24 cellular contexts compared by ENCODE assay signal in genomic region chr7:31061185-31061584, GRCh38. TPM values are rescaled to one million over a fixed set of nuclear protein-coding genes. Genes with fewer than 3 reads are reported as not detected.
DNase-seq lines count a peak whose midpoint lies in the region; ATAC-seq and TF ChIP-seq lines count a peak whose summit lies in the region.
"Had no signal": no experiment of that assay in that cellular context is flagged by ENCODE, and none has a peak within 500 bp of the region (broad histone marks: within the 10 kb centered on the region; RNA-seq: fewer than 3 reads in every experiment).

No MANE protein-coding gene starts in this region.

- TF ChIP-seq CTCF in WTC11 (IDR thresholded peaks at IDR 0.05) (no peak), progenitor cell of endocrine pancreas (IDR thresholded peaks at IDR 0.05; ENCODE audit: unreplicated experiment) (peak; percentile 34)

- POLR2A ChIA-PET in WTC11 (lab: Charles Lee), result interaction anchor here (0.9 to 1.0 kb wide), 2 partner anchors 78 to 379 kb away, joined by 3 to 4 read pairs; partner anchors contain the start of gene CRHR2

- H3K27me3 Mint-ChIP-seq in WTC11 (ENCODE audit: low read depth) (no peaks in the 10 kb centered on the region), progenitor cell of endocrine pancreas (peaks cover 49% of the 10 kb centered on the region)

- DNase-seq in Right ventricle myocardium inferior (ENCODE audit: missing footprints) (peak; percentile 35), left ventricle myocardium superior (no peak), HuH-7 (ENCODE audit: low spot score) (peak; percentile 41), WTC11 (ENCODE audit: low spot score) (peak; percentile 36), progenitor cell of endocrine pancreas (ENCODE audit: low spot score, unreplicated experiment) (no peak), HuH-7.5 (ENCODE audit: low spot score) (no peak), SIG-M5 (lab: John Stamatoyannopoulos, UW) (no peak)
- DNase-seq: activated CD4-positive, alpha-beta T cell treated with anti-CD3 and anti-CD28 coated beads for 1 hour; activated naive CD8-positive, alpha-beta T cell treated with anti-CD3 and anti-CD28 coated beads for 36 hours; colonic mucosa; DMS153; HCEC 1CT; hypothalamus; kidney glomerular epithelial cell; mesenchymal stem cell; NCI-H146; SHP77 treated with DMSO at 0.1 percent for 48 hours; T-helper 2 cell had no signal

- intact Hi-C loops in Right ventricle myocardium inferior (cut with DNase I), result no loop called here
- intact Hi-C loops in left ventricle myocardium superior (cut with micrococcal nuclease), result no loop called here

- H3K9me3 Mint-ChIP-seq in WTC11, result no peaks in the 10 kb centered on the region
- no peaks in the 10 kb centered on the region for H3K9me3 Mint-ChIP-seq in progenitor cell of endocrine pancreas (ENCODE audit: low read depth)
- H3K9me3 Mint-ChIP-seq: activated naive CD8-positive, alpha-beta T cell treated with anti-CD3 and anti-CD28 coated beads for 36 hours; activated T-helper 1 cell treated with anti-CD3 and anti-CD28 coated beads, Interleukin-12 subunit alpha, Interleukin-12 subunit beta, Interleukin-2, Interleukin-4 antibody, amounts not matched to agents 30 ng/mL and 10 ng/mL and 1 ng/mL, durations not matched to agents 14 hours and 24 hours and 36 hours; nephron had no signal

- ATAC-seq in Right ventricle myocardium inferior (no peak), left ventricle myocardium superior (no peak), WTC11 (peak; percentile 35), GM19328 (IDR thresholded peaks at IDR 0.05; ENCODE audit: unreplicated experiment) (no peak)

- H3K4me3 Mint-ChIP-seq in WTC11 (no peak overlapping the region), progenitor cell of endocrine pancreas (ENCODE audit: low read depth) (no peak overlapping the region)
- H3K4me3 Mint-ChIP-seq: activated naive CD8-positive, alpha-beta T cell treated with anti-CD3 and anti-CD28 coated beads for 36 hours; activated T-helper 1 cell treated with anti-CD3 and anti-CD28 coated beads, Interleukin-12 subunit alpha, Interleukin-12 subunit beta, Interleukin-2, Interleukin-4 antibody, amounts not matched to agents 30 ng/mL and 10 ng/mL and 1 ng/mL, durations not matched to agents 14 hours and 24 hours and 36 hours; nephron had no signal

- CTCF ChIA-PET in WTC11 (lab: Charles Lee), result interaction anchor here (0.6 to 8.3 kb wide), 30 partner anchors 8 to 275 kb away, joined by 3 to 223 read pairs (median 6); partner anchors contain the start of genes ADCYAP1R1 and AQP1

- H3K27ac Mint-ChIP-seq in WTC11 (no peak overlapping the region), progenitor cell of endocrine pancreas (no peak overlapping the region)
- H3K27ac Mint-ChIP-seq: activated naive CD8-positive, alpha-beta T cell treated with anti-CD3 and anti-CD28 coated beads for 36 hours; activated T-helper 1 cell treated with anti-CD3 and anti-CD28 coated beads, Interleukin-12 subunit alpha, Interleukin-12 subunit beta, Interleukin-2, Interleukin-4 antibody, amounts not matched to agents 30 ng/mL and 10 ng/mL and 1 ng/mL, durations not matched to agents 14 hours and 24 hours and 36 hours; nephron had no signal

- H3K4me1 Mint-ChIP-seq in WTC11, result peaks cover 23% of the 10 kb centered on the region
- H3K4me1 Mint-ChIP-seq in progenitor cell of endocrine pancreas (ENCODE audit: low read depth), result no peaks in the 10 kb centered on the region
- H3K4me1 Mint-ChIP-seq: activated naive CD8-positive, alpha-beta T cell treated with anti-CD3 and anti-CD28 coated beads for 36 hours had no signal

- H3K36me3 Mint-ChIP-seq in WTC11 (no peaks in the 10 kb centered on the region), progenitor cell of endocrine pancreas (ENCODE audit: insufficient read depth) (no peaks in the 10 kb centered on the region)
- H3K36me3 Mint-ChIP-seq: activated naive CD8-positive, alpha-beta T cell treated with anti-CD3 and anti-CD28 coated beads for 36 hours had no signal

TF ChIP-seq in WTC11, 78 proteins besides CTCF, POLR2A, EP300 and RAD21 (continues in another document):
- TF ChIP-seq ZNF121 (CRISPR knock-in tag; IDR thresholded peaks at IDR 0.05), result no peak
- TF ChIP-seq ATF2 (CRISPR knock-in tag; IDR thresholded peaks at IDR 0.05; ENCODE audit: borderline replicate concordance, low read depth), result no peak
- no peak for TF ChIP-seq ZNF263 (CRISPR knock-in tag; IDR thresholded peaks at IDR 0.05; ENCODE audit: low read depth)
- TF ChIP-seq SMAD4 (CRISPR knock-in tag; IDR thresholded peaks at IDR 0.05), result no peak
- no peak for TF ChIP-seq ZNF423 (CRISPR knock-in tag; IDR thresholded peaks at IDR 0.05)
- no peak for TF ChIP-seq ETV6 (CRISPR knock-in tag; IDR thresholded peaks at IDR 0.05)
- no peak for TF ChIP-seq NFE2L1 (CRISPR knock-in tag; IDR thresholded peaks at IDR 0.05)
- no peak for TF ChIP-seq E2F4 (CRISPR knock-in tag; IDR thresholded peaks at IDR 0.05; ENCODE audit: borderline replicate concordance, low read depth)
- TF ChIP-seq ARID4B (CRISPR knock-in tag; IDR thresholded peaks at IDR 0.05; ENCODE audit: borderline replicate concordance), result no peak
- no peak for TF ChIP-seq USF1 (CRISPR knock-in tag; IDR thresholded peaks at IDR 0.05)
- TF ChIP-seq SOX15 (CRISPR knock-in tag; IDR thresholded peaks at IDR 0.05), result no peak
- TF ChIP-seq ATF1 (CRISPR knock-in tag; IDR thresholded peaks at IDR 0.05), result no peak

RNA-seq across cellular contexts. Expression of gene ADCYAP1R1, which starts 9.1 kb away (rescaled TPM):
- total RNA-seq in Right ventricle myocardium inferior (5.8 TPM), left ventricle myocardium superior (6.0 TPM), WTC11 (2021) (8.7 to 9.9 TPM (median 9.8 TPM) in 3 replicates), progenitor cell of endocrine pancreas (0.07 TPM in 1 of 2 replicates, not detected in the other)
- total RNA-seq: A673; activated CD8-positive, alpha-beta memory T cell treated with anti-CD3 and anti-CD28 coated beads for 36 hours; activated naive CD8-positive, alpha-beta T cell treated with anti-CD3 and anti-CD28 coated beads for 36 hours; activated T-helper 1 cell treated with anti-CD3 and anti-CD28 coated beads, Interleukin-12 subunit alpha, Interleukin-12 subunit beta, Interleukin-2, Interleukin-4 antibody, amounts not matched to agents 30 ng/mL and 10 ng/mL and 1 ng/mL, durations not matched to agents 14 hours and 24 hours and 36 hours; fibroblast of villous mesenchyme had no signal

Comparison
In these comparisons a context has a peak if more than half of its experiments do, and no peak if none do; other contexts are left out.
1. DNase-seq: peak in Right ventricle myocardium inferior (single experiment), HuH-7 (single experiment) and WTC11 (single experiment); none in left ventricle myocardium superior (single experiment), progenitor cell of endocrine pancreas (single experiment), HuH-7.5 (single experiment) and SIG-M5 (single experiment).